Comparison of ENCODE assay signal across 19 cellular contexts in genomic region chrX:3771756-3772155, GRCh38.
"Had no signal": no experiment of that assay in that cellular context is flagged by ENCODE, and none has a peak within 500 bp of the region (broad histone marks: within the 10 kb centered on the region; RNA-seq: fewer than 3 reads in every experiment).

No MANE protein-coding gene starts in this region.

- H3K4me3 ChIP-seq: heart left ventricle, lung, neural progenitor cell, ovary, right atrium auricular region, sigmoid colon, skin epidermis, suprapubic skin, thyroid gland, upper lobe of left lung, uterus had no signal

- H3K27ac ChIP-seq: heart left ventricle, neural progenitor cell, ovary, right atrium auricular region, sigmoid colon, skin epidermis, suprapubic skin, thyroid gland, upper lobe of left lung, uterus had no signal

- H3K36me3 ChIP-seq: heart left ventricle, neural progenitor cell, ovary, right atrium auricular region, sigmoid colon, suprapubic skin, thyroid gland, upper lobe of left lung, uterus had no signal

- H3K9me3 ChIP-seq: heart left ventricle, ovary, right atrium auricular region, sigmoid colon, suprapubic skin, thyroid gland, upper lobe of left lung, uterus had no signal

- H3K27me3 ChIP-seq: heart left ventricle, neural progenitor cell, ovary, right atrium auricular region, sigmoid colon, suprapubic skin, thyroid gland, upper lobe of left lung, uterus had no signal

- H3K4me1 ChIP-seq: heart left ventricle, neural progenitor cell, right atrium auricular region, sigmoid colon, suprapubic skin, thyroid gland, upper lobe of left lung, uterus had no signal

- DNase-seq: effector memory CD4-positive, alpha-beta T cell; heart left ventricle; hippocampal formation; left colon; left ventricle myocardium superior; mesenchymal stem cell; midbrain; nucleus accumbens; ovary; sigmoid colon; stimulated activated naive CD4-positive, alpha-beta T cell treated with Interleukin-2 at 50 U/mL for 16 hours; thyroid gland; upper lobe of left lung; uterus had no signal
